9 cellular contexts compared by ENCODE assay signal in genomic region chr19:47471733-47472457, GRCh38. TPM values are rescaled to one million over a fixed set of nuclear protein-coding genes. Genes with fewer than 3 reads are reported as not detected.
DNase-seq lines count a peak whose midpoint lies in the region; ATAC-seq and TF ChIP-seq lines count a peak whose summit lies in the region.
"Had no signal": no experiment of that assay in that cellular context is flagged by ENCODE, and none has a peak within 500 bp of the region (broad histone marks: within the 10 kb centered on the region; RNA-seq: fewer than 3 reads in every experiment).

SLC8A2 (minus strand) TSS chr19:47471893; CDS start chr19:47466403, 5,490 bp downstream.

- H3K4me3 ChIP-seq in GM23338, result peak within 1 kb of the TSS; percentile 94
- H3K4me3 ChIP-seq in esophagus muscularis mucosa, result peak within 1 kb of the TSS; percentile 50 to 60 (median 52)
- H3K4me3 ChIP-seq in suprapubic skin, result peak within 1 kb of the TSS; percentile 1
- H3K4me3 ChIP-seq: lung had no signal

- H3K79me2 ChIP-seq in GM23338 (replicated peaks; ENCODE audit: insufficient read depth), result no peaks in the 10 kb centered on the region

- H3K27me3 ChIP-seq in GM23338 (ENCODE audit: insufficient read depth) (peaks cover 8% of the 10 kb centered on the region), esophagus muscularis mucosa (peaks cover 0 to 43% (median 5%) of the 10 kb centered on the region in 4 donors), suprapubic skin (peaks cover 72% of the 10 kb centered on the region)

- H3F3A ChIP-seq in GM23338 (replicated peaks; ENCODE audit: low read depth), result no peaks in the 10 kb centered on the region; the same call in 1 of the 2 replicates

- intact Hi-C loops in esophagus muscularis mucosa (cut with DNase I), result no loop called here
- intact Hi-C loops in natural killer cell (cut with micrococcal nuclease), result no loop called here

- H3K36me3 ChIP-seq in GM23338 (ENCODE audit: insufficient read depth), result no peaks in the 10 kb centered on the region
- H3K36me3 ChIP-seq in esophagus muscularis mucosa, result peaks cover 0 to 3% (median 1%) of the 10 kb centered on the region in 4 donors
- no peaks in the 10 kb centered on the region for H3K36me3 ChIP-seq in suprapubic skin

- H4K20me1 ChIP-seq in GM23338 (replicated peaks; ENCODE audit: insufficient read depth), result no peaks in the 10 kb centered on the region; the same call in 1 of the 2 replicates

- TF ChIP-seq EP300 in esophagus muscularis mucosa (IDR thresholded peaks at IDR 0.05) (no peak), suprapubic skin (IDR thresholded peaks at IDR 0.05) (no peak)

- WGBS in esophagus muscularis mucosa, result 2% methylated on average over 12 of the region's 29 CpGs
- 3% methylated on average over 28 of the region's 29 CpGs for WGBS in suprapubic skin

- peak within 1 kb of the TSS; percentile 96 for H2AFZ ChIP-seq in GM23338

- TF ChIP-seq POLR2A in esophagus muscularis mucosa (IDR thresholded peaks at IDR 0.05; ENCODE audit: low read depth), result no peak
- TF ChIP-seq POLR2A in suprapubic skin (IDR thresholded peaks at IDR 0.05), result no peak

- ATAC-seq in GM23338, result peak; percentile 57
- ATAC-seq in natural killer cell, result peak; percentile 79 to 96 (median 89)
- no peak for ATAC-seq in GM19035 (IDR thresholded peaks at IDR 0.05; ENCODE audit: unreplicated experiment)

- H3K4me3 Mint-ChIP-seq in GM23338 (peak within 1 kb of the TSS; percentile 86), natural killer cell (no peak within 1 kb of the TSS)
- no peak within 1 kb of the TSS for H3K4me3 Mint-ChIP-seq in activated T-cell treated with anti-CD3 and anti-CD28 coated beads, Interleukin-2, amount 50 U/mL, for 24 hours

- H3K9me3 Mint-ChIP-seq in GM23338 (no peaks in the 10 kb centered on the region; the same call in 2 of the 3 replicates), natural killer cell (no peaks in the 10 kb centered on the region)
- no peaks in the 10 kb centered on the region for H3K9me3 Mint-ChIP-seq in activated T-cell treated with anti-CD3 and anti-CD28 coated beads, Interleukin-2, amount 50 U/mL, for 24 hours

- H3K36me3 Mint-ChIP-seq in GM23338 (ENCODE audit: low read depth) (peaks cover 4% of the 10 kb centered on the region), natural killer cell (no peaks in the 10 kb centered on the region)
- no peaks in the 10 kb centered on the region for H3K36me3 Mint-ChIP-seq in activated T-cell treated with anti-CD3 and anti-CD28 coated beads, Interleukin-2, amount 50 U/mL, for 24 hours (ENCODE audit: low read depth)

- H3K27ac Mint-ChIP-seq in GM23338, result no peak within 1 kb of the TSS
- H3K27ac Mint-ChIP-seq in activated T-cell treated with anti-CD3 and anti-CD28 coated beads, Interleukin-2, amount 50 U/mL, for 24 hours, result no peak within 1 kb of the TSS
- no peak within 1 kb of the TSS for H3K27ac Mint-ChIP-seq in natural killer cell

- H3K4me2 ChIP-seq in GM23338, result peak within 1 kb of the TSS; percentile 96

- no peak for TF ChIP-seq CTCF in GM23338 (conservative IDR thresholded peaks at IDR 0.05; ENCODE audit: low read depth in 2 of 2)
- no peak for TF ChIP-seq CTCF in esophagus muscularis mucosa (IDR thresholded peaks at IDR 0.05)
- no peak for TF ChIP-seq CTCF in natural killer cell (IDR thresholded peaks at IDR 0.05)
- no peak for TF ChIP-seq CTCF in suprapubic skin (IDR thresholded peaks at IDR 0.05)

- H3K4me1 Mint-ChIP-seq in GM23338, result peaks cover 35% of the 10 kb centered on the region
- H3K4me1 Mint-ChIP-seq in activated T-cell treated with anti-CD3 and anti-CD28 coated beads, Interleukin-2, amount 50 U/mL, for 24 hours (ENCODE audit: low read depth), result peaks cover 10% of the 10 kb centered on the region
- peaks cover 0 to 10% of the 10 kb centered on the region in 2 donors for H3K4me1 Mint-ChIP-seq in natural killer cell

- no peaks in the 10 kb centered on the region for H3K9me2 ChIP-seq in GM23338 (ENCODE audit: insufficient read depth)

- H3K4me1 ChIP-seq in GM23338 (ENCODE audit: insufficient read depth) (peaks cover 25% of the 10 kb centered on the region; the same call in 1 of the 2 replicates), esophagus muscularis mucosa (peaks cover 7 to 47% (median 41%) of the 10 kb centered on the region in 4 donors), suprapubic skin (peaks cover 15% of the 10 kb centered on the region)

- DNase-seq in A172 (ENCODE audit: low spot score) (peak; percentile 30), GM23338 (ENCODE audit: low spot score) (peak; percentile 95), NCI-H82 (lab: John Stamatoyannopoulos, UW) (peak; percentile 95), esophagus muscularis mucosa (ENCODE audit: extremely low spot score) (no peak), natural killer cell (peak; percentile 46), suprapubic skin (ENCODE audit: low spot score in 2 of 2) (no peak)
- DNase-seq in activated T-cell treated with anti-CD3 and anti-CD28 coated beads, Interleukin-2, amount 50 U/mL, for 24 hours, result peak; percentile 61

- H3K27ac ChIP-seq in GM23338 (ENCODE audit: low read depth) (no peak within 1 kb of the TSS), esophagus muscularis mucosa (replicated peaks in 1 of 4) (peak within 1 kb of the TSS; percentile 61 to 77 (median 71)), suprapubic skin (no peak within 1 kb of the TSS)

- H3K27me3 Mint-ChIP-seq in GM23338 (ENCODE audit: insufficient read depth, low read depth, poor library complexity) (peaks cover 38% of the 10 kb centered on the region), natural killer cell (ENCODE audit: low read depth in 2 of 2) (peaks cover 35 to 47% of the 10 kb centered on the region in 2 donors)
- H3K27me3 Mint-ChIP-seq in activated T-cell treated with anti-CD3 and anti-CD28 coated beads, Interleukin-2, amount 50 U/mL, for 24 hours, result peaks cover 60% of the 10 kb centered on the region

- no peaks in the 10 kb centered on the region for H3K9me3 ChIP-seq in esophagus muscularis mucosa
- no peaks in the 10 kb centered on the region for H3K9me3 ChIP-seq in suprapubic skin

TF ChIP-seq in GM23338, 12 proteins besides CTCF, POLR2A, EP300 and RAD21:
- TF ChIP-seq CREB1 (CRISPR knock-in tag; IDR thresholded peaks at IDR 0.05; ENCODE audit: low read depth), result peak; percentile 61
- TF ChIP-seq EZH2phosphoT487 (IDR thresholded peaks at IDR 0.05; ENCODE audit: unreplicated experiment), result no peak
- TF ChIP-seq REST (IDR thresholded peaks at IDR 0.05; ENCODE audit: unreplicated experiment), result peak; percentile 91
TF ChIP-seq in GM23338: peak in this region for 2.

RNA-seq across cellular contexts. Expression of gene SLC8A2, which starts in this region (rescaled TPM):
- not detected in 2 replicates for total RNA-seq in A172 (2014; rRNA removed; shearing (Covaris generic))
- total RNA-seq in GM23338 (2014; rRNA removed; shearing (Covaris generic)), result 10.0 and 11.6 TPM in 2 replicates
- polyA plus RNA-seq in GM23338 (2016; fragmentation: Nextera tagmentation; extraction: Ambion mirVana), result 0.86 and 1.1 TPM in 2 replicates
- total RNA-seq in esophagus muscularis mucosa (10 to 100 TPM in 2 of 4 donors, 1 to 10 TPM in 2; 6.2 to 18.7 (median 10.4) TPM), natural killer cell (under 1 TPM in 1 of 3 donors, not detected in 2; 0.20 TPM), suprapubic skin (1 to 10 TPM in 1 of 4 donors, under 1 TPM in 2, not detected in 1; 0.26 to 1.2 (median 0.38) TPM)

Comparison
In these comparisons a context has a peak if more than half of its experiments do, and no peak if none do; other contexts are left out.
1. Peak in DNase-seq in A172; RNA of the gene not detected or under 1 TPM.
2. Peak in DNase-seq and ATAC-seq in natural killer cell; RNA of the gene not detected or under 1 TPM.
3. DNase-seq: peak in GM23338 (single experiment), NCI-H82 (single experiment) and activated T-cell treated with anti-CD3 and anti-CD28 coated beads, Interleukin-2, amount 50 U/mL, for 24 hours (single experiment); none in esophagus muscularis mucosa (single experiment) and suprapubic skin (0 of 2).
4. H3K27ac ChIP-seq: peak in esophagus muscularis mucosa (4 of 4); none in GM23338 (single experiment) and suprapubic skin (single experiment).
5. H3K4me3 ChIP-seq: peak in every context shown above with its lines; median percentile 94 in GM23338; 52 in esophagus muscularis mucosa; 1 in suprapubic skin.